19 cellular contexts compared by ENCODE assay signal in the genomic region with DNA sequence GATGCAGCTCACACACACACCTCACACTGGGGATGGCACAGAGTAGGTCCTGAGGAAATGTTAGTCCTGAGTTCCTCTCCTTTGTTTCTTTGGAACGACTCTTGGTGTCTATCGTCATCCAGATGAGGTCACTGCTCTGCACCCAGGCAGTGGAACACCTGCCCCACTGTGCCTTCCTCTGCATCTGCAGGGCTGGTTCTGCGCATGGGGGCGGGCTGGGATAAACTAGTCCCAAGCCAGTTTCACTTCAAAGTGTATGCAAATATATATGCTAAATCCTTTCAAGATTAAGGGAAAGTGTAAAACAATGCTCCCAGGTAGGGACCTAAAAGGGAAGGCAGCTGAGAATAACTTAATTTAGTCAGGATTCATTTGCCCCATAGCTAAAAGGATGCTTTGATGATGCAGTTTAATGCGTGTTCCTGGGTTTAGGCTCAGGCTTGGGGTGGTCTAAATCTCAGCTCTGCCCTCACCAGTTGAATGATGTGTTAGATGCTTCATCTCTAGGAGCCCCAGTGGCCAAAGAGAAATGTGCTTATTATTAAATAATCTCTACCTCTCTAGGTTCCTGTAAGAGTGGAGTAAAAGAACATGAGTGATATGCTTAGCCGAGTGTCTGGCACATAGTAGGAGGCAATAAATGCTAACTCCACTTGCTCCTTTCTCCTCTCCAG. TPM values are rescaled to one million over a fixed set of nuclear protein-coding genes. Genes with fewer than 3 reads are reported as not detected.
DNase-seq lines count a peak whose midpoint lies in the region; ATAC-seq, FAIRE-seq and TF ChIP-seq lines count a peak whose summit lies in the region.
"Had no signal": no experiment of that assay in that cellular context is flagged by ENCODE, and none has a peak within 500 bp of the region (broad histone marks: within the 10 kb centered on the region; RNA-seq: fewer than 3 reads in every experiment).

No MANE protein-coding gene starts in this region.

- TF ChIP-seq POLR2A in GM12892 (IDR thresholded peaks at IDR 0.05; ENCODE audit: low read depth, low read length): no peak
- no peak for TF ChIP-seq POLR2A in Peyer's patch (IDR thresholded peaks at IDR 0.05)

- H3K4me3 ChIP-seq in Peyer's patch: no peak overlapping the region
- H3K4me3 ChIP-seq: BLaER1 treated with 17β-estradiol and CSF1 and Interleukin-3, amounts not matched to agents 10 nM and 100 nM; cardiac muscle cell; neural progenitor cell had no signal

- peak; percentile 11 for ATAC-seq in GM19324 (IDR thresholded peaks at IDR 0.05; ENCODE audit: low FRiP score, unreplicated experiment)
- peak; percentile 29 for ATAC-seq in HG02610 (IDR thresholded peaks at IDR 0.05; ENCODE audit: unreplicated experiment)
- peak; percentile 33 for ATAC-seq in HG03342 (IDR thresholded peaks at IDR 0.05; ENCODE audit: unreplicated experiment)
- no peak for ATAC-seq in GM21447 (IDR thresholded peaks at IDR 0.05; ENCODE audit: unreplicated experiment)
- ATAC-seq: activated CD4-positive, CD25-positive, alpha-beta regulatory T cell treated with anti-CD3 and anti-CD28 coated beads, Interleukin-2, amount 50 U/mL, for 24 hours; foreskin keratinocyte; stimulated activated naive B cell treated with anti-CD40 and anti-IgM and Interleukin-4, amounts not matched to agents 10 μg/mL and 1 μg/mL and 100 μg/mL, for 72 hours had no signal

- H3K9me3 ChIP-seq in Peyer's patch: no peaks in the 10 kb centered on the region
- H3K9me3 ChIP-seq: BLaER1 treated with 17β-estradiol and CSF1 and Interleukin-3, amounts not matched to agents 10 nM and 100 nM had no signal

- TF ChIP-seq CTCF in Peyer's patch (IDR thresholded peaks at IDR 0.05): no peak

- H3K27ac ChIP-seq in Peyer's patch: no peak overlapping the region
- H3K27ac ChIP-seq: BLaER1 treated with 17β-estradiol and CSF1 and Interleukin-3, amounts not matched to agents 10 nM and 100 nM; cardiac muscle cell; foreskin keratinocyte; neural progenitor cell had no signal

- FAIRE-seq in GM12892 (lab: Jason Lieb, UNC): no peak
- FAIRE-seq: urothelium cell line had no signal

- H3K36me3 ChIP-seq in Peyer's patch: no peaks in the 10 kb centered on the region
- H3K36me3 ChIP-seq: BLaER1 treated with 17β-estradiol and CSF1 and Interleukin-3, amounts not matched to agents 10 nM and 100 nM; cardiac muscle cell; neural progenitor cell had no signal

- no peaks in the 10 kb centered on the region for H3K27me3 ChIP-seq in Peyer's patch
- H3K27me3 ChIP-seq: BLaER1 treated with 17β-estradiol and CSF1 and Interleukin-3, amounts not matched to agents 10 nM and 100 nM; cardiac muscle cell; neural progenitor cell had no signal

- H3K4me1 ChIP-seq in Peyer's patch: peaks cover 0 to 4% (median 0%) of the 10 kb centered on the region in 4 donors
- H3K4me1 ChIP-seq: foreskin keratinocyte, neural progenitor cell had no signal

- DNase-seq in NK-92 (lab: John Stamatoyannopoulos, UW; ENCODE audit: unreplicated experiment) (no peak), GM12892 (ENCODE audit: insufficient read length) (no peak), Peyer's patch (no peak)
- DNase-seq: DMS79 treated with DMSO at 0.1 percent for 48 hours; foreskin keratinocyte; Karpas-422; NCI-H1436 treated with DMSO at 0.1 percent for 48 hours; stimulated activated naive B cell treated with anti-CD40 and anti-IgM and Interleukin-4, amounts not matched to agents 10 μg/mL and 1 μg/mL and 100 μg/mL, for 72 hours had no signal

RNA-seq across cellular contexts. Expression of a gene that starts 47.1 kb away (rescaled TPM):
- polyA plus RNA-seq in GM12892 (2012; ENCODE audit: missing spikeins): not detected
- under 1 TPM in 1 of 4 donors, not detected in 3; 0.40 TPM for total RNA-seq in Peyer's patch
- total RNA-seq: cardiac muscle cell; foreskin keratinocyte; RPMI7951; T-helper 1 cell treated with Interleukin-12 subunit alpha and Interleukin-12 subunit beta and Interleukin-4 antibody, amounts not matched to agents 30 ng/mL and 1 ng/mL, for 36 hours had no signal
- polyA plus RNA-seq: cardiac muscle cell, foreskin keratinocyte had no signal
